ENCODE assay signal across 1 cellular context in genomic region chr13:57865600-57866294, GRCh38.
TF ChIP-seq lines count a peak whose summit lies in the region.

No MANE protein-coding gene starts in this region.

TF ChIP-seq in K562, 482 proteins besides CTCF, POLR2A, EP300 and RAD21 (continued from another document):
- TF ChIP-seq ZNF398 (CRISPR knock-in tag; IDR thresholded peaks at IDR 0.05) (no peak), ZC3H8 (IDR thresholded peaks at IDR 0.05) (no peak)
TF ChIP-seq in K562: peak in this region for 5.
